10 cellular contexts compared by ENCODE assay signal in genomic region chr19:294341-294818, GRCh38. TPM values are rescaled to one million over a fixed set of nuclear protein-coding genes. Genes with fewer than 3 reads are reported as not detected.
DNase-seq lines count a peak whose midpoint lies in the region; ATAC-seq and TF ChIP-seq lines count a peak whose summit lies in the region.
"Had no signal": no experiment of that assay in that cellular context is flagged by ENCODE, and none has a peak within 500 bp of the region (broad histone marks: within the 10 kb centered on the region; RNA-seq: fewer than 3 reads in every experiment).

No MANE protein-coding gene starts in this region.

- BruUV-seq in Caco-2 (replicated peaks; lab: Mats Ljungman, UMichigan) = no TSS peak

- no peaks in the 10 kb centered on the region for H3K4me1 Mint-ChIP-seq in Caco-2 (ENCODE audit: low read depth, unreplicated experiment)
- H3K4me1 Mint-ChIP-seq in activated naive CD8-positive, alpha-beta T cell treated with anti-CD3 and anti-CD28 coated beads, Interleukin-2, amount 50 U/mL, for 24 hours = peaks cover 11% of the 10 kb centered on the region

- no peak for TF ChIP-seq CTCF in Caco-2 (IDR thresholded peaks at IDR 0.05; ENCODE audit: insufficient read depth in 1 of 2, low read depth in 1 of 2, low read length in 1 of 2, severe bottlenecking in 1 of 2, unreplicated experiment in 1 of 2)
- no peak for TF ChIP-seq CTCF in fibroblast of pulmonary artery (IDR thresholded peaks at IDR 0.05; ENCODE audit: low read length, missing control alignments)

- POLR2A ChIA-PET in Caco-2 (lab: Charles Lee) = no interaction called here

- H3K36me3 Mint-ChIP-seq in Caco-2 (ENCODE audit: insufficient read depth, unreplicated experiment) = peaks cover 13% of the 10 kb centered on the region
- no peaks in the 10 kb centered on the region for H3K36me3 Mint-ChIP-seq in activated naive CD8-positive, alpha-beta T cell treated with anti-CD3 and anti-CD28 coated beads, Interleukin-2, amount 50 U/mL, for 24 hours (ENCODE audit: low read depth)
- H3K36me3 Mint-ChIP-seq: CD4-positive, CD25-positive, alpha-beta regulatory T cell had no signal

- H3K4me1 ChIP-seq in Caco-2 = peaks cover 34% of the 10 kb centered on the region

- no peaks in the 10 kb centered on the region for H3K9me3 ChIP-seq in Caco-2

- peak overlapping the region; percentile 42 for H3K27ac Mint-ChIP-seq in Caco-2 (ENCODE audit: unreplicated experiment)
- no peak overlapping the region for H3K27ac Mint-ChIP-seq in activated naive CD8-positive, alpha-beta T cell treated with anti-CD3 and anti-CD28 coated beads, Interleukin-2, amount 50 U/mL, for 24 hours

- H3K27me3 ChIP-seq in Caco-2 (replicated peaks; ENCODE audit: control insufficient read depth, insufficient read depth, low read length) = no peaks in the 10 kb centered on the region

- no peak overlapping the region for H3K4me3 ChIP-seq in Caco-2 (ENCODE audit: low read depth, low read length)
- no peak overlapping the region for H3K4me3 ChIP-seq in fibroblast of pulmonary artery (replicated peaks; ENCODE audit: low read depth, low read length)
- H3K4me3 ChIP-seq: cardiac muscle cell had no signal

- H3K4me3 Mint-ChIP-seq in Caco-2 (ENCODE audit: unreplicated experiment) = peak overlapping the region; percentile 31
- H3K4me3 Mint-ChIP-seq in activated naive CD8-positive, alpha-beta T cell treated with anti-CD3 and anti-CD28 coated beads, Interleukin-2, amount 50 U/mL, for 24 hours = no peak overlapping the region

- H3K36me3 ChIP-seq in Caco-2 (ENCODE audit: control insufficient read depth, insufficient read depth, low read length) = no peaks in the 10 kb centered on the region
- H3K36me3 ChIP-seq: cardiac muscle cell had no signal

- no peak for ATAC-seq in activated naive CD8-positive, alpha-beta T cell treated with anti-CD3 and anti-CD28 coated beads, Interleukin-2, amount 50 U/mL, for 24 hours
- no peak for ATAC-seq in HG03439 (IDR thresholded peaks at IDR 0.05; ENCODE audit: unreplicated experiment)

- H3K27me3 Mint-ChIP-seq in Caco-2 (ENCODE audit: insufficient read depth, unreplicated experiment) = no peaks in the 10 kb centered on the region
- peaks cover 31% of the 10 kb centered on the region for H3K27me3 Mint-ChIP-seq in activated naive CD8-positive, alpha-beta T cell treated with anti-CD3 and anti-CD28 coated beads, Interleukin-2, amount 50 U/mL, for 24 hours

- intact Hi-C loops in Caco-2 (cut with micrococcal nuclease; ENCODE audit: unreplicated experiment) = no loop called here

- CTCF ChIA-PET in Caco-2 (lab: Charles Lee) = interaction anchor here (1.0 kb wide), 1 partner anchor 212 kb away, joined by 6 read pairs; no protein-coding TSS in a partner anchor

- DNase-seq in Caco-2 (no peak), NCI-H69 (lab: John Stamatoyannopoulos, UW) (peak; percentile 45), fibroblast of pulmonary artery (ENCODE audit: low read depth) (peak; percentile 23), pons (ENCODE audit: low spot score) (peak; percentile 47), SW 1271 (lab: John Stamatoyannopoulos, UW) (no peak), NCI-H82 treated with DMSO at 0.1 percent for 48 hours (lab: John Stamatoyannopoulos, UW; ENCODE audit: unreplicated experiment) (no peak)
- no peak for DNase-seq in activated naive CD8-positive, alpha-beta T cell treated with anti-CD3 and anti-CD28 coated beads, Interleukin-2, amount 50 U/mL, for 24 hours

- no peaks in the 10 kb centered on the region for H3K9me3 Mint-ChIP-seq in Caco-2 (ENCODE audit: unreplicated experiment)
- H3K9me3 Mint-ChIP-seq in activated naive CD8-positive, alpha-beta T cell treated with anti-CD3 and anti-CD28 coated beads, Interleukin-2, amount 50 U/mL, for 24 hours = no peaks in the 10 kb centered on the region

RNA-seq across cellular contexts. Expression of gene PLPP2, which starts 3.2 kb away (rescaled TPM):
- total RNA-seq in Caco-2 (2022) = 29.6 and 42.0 TPM in 2 replicates

RNA-seq across cellular contexts. Expression of gene MIER2, which starts 50.2 kb away (rescaled TPM):
- total RNA-seq in Caco-2 (2022) = 35.7 and 40.1 TPM in 2 replicates

Comparison
In these comparisons a context has a peak if more than half of its experiments do, and no peak if none do; other contexts are left out.
1. DNase-seq: peak in NCI-H69 (single experiment), fibroblast of pulmonary artery (single experiment) and pons (single experiment); none in Caco-2 (0 of 2), SW 1271 (0 of 2), activated naive CD8-positive, alpha-beta T cell treated with anti-CD3 and anti-CD28 coated beads, Interleukin-2, amount 50 U/mL, for 24 hours (single experiment) and NCI-H82 treated with DMSO at 0.1 percent for 48 hours (single experiment).